In genomic region chrX:68894513-68895338, GRCh38 we compare ENCODE assay signal across 8 cellular contexts.
A peak's percentile ranks its signal among the peaks of the same experiment; 100 is the strongest.
DNase-seq lines count a peak whose midpoint lies in the region; ATAC-seq and TF ChIP-seq lines count a peak whose summit lies in the region.

No MANE protein-coding gene starts in this region.

- CTCF ChIA-PET in activated B cell treated with CpG ODN at 0.5 μM for 24 hours (lab: Charles Lee) = no interaction called here

- no peaks in the 10 kb centered on the region for H3K4me1 Mint-ChIP-seq in activated B cell treated with CpG ODN at 0.5 μM for 24 hours

- 38% methylated on average over 38 of the region's 49 CpGs for WGBS in esophagus muscularis mucosa
- 0 to 33% methylated on average over 20 to 42 of the region's 49 CpGs for WGBS in upper lobe of left lung, 2 donors

- TF ChIP-seq POLR2A in esophagus muscularis mucosa (IDR thresholded peaks at IDR 0.05; ENCODE audit: low read depth) (no peak), upper lobe of left lung (IDR thresholded peaks at IDR 0.05) (peak in 1 of 4 donors; percentile 8)

- H3K27ac ChIP-seq in esophagus muscularis mucosa (replicated peaks in 1 of 4) = peak overlapping the region; percentile 76 to 89 (median 84)
- H3K27ac ChIP-seq in muscle layer of colon (ENCODE audit: low read depth, low read length) = peak overlapping the region; percentile 65
- peak overlapping the region; percentile 69 to 86 (median 82) for H3K27ac ChIP-seq in upper lobe of left lung

- peak; percentile 74 for DNase-seq in BE2C
- DNase-seq in LHCN-M2 (ENCODE audit: low read depth) = peak; percentile 3
- no peak for DNase-seq in activated B cell treated with CpG ODN at 0.5 μM for 24 hours
- no peak for DNase-seq in esophagus muscularis mucosa (ENCODE audit: extremely low spot score)
- peak; percentile 54 to 86 for DNase-seq in upper lobe of left lung
- no peak for DNase-seq in NK-92 (lab: John Stamatoyannopoulos, UW; ENCODE audit: unreplicated experiment)

- intact Hi-C loops in activated B cell treated with CpG ODN at 0.5 μM for 24 hours (cut with micrococcal nuclease) (no loop called here), esophagus muscularis mucosa (cut with DNase I) (loop anchor here (2.0 to 10.0 kb wide), 2 partner anchors 64 to 130 kb away; no protein-coding TSS in a partner anchor)

- peaks cover 14% of the 10 kb centered on the region for H3K4me1 ChIP-seq in BE2C
- peaks cover 38 to 46% (median 43%) of the 10 kb centered on the region in 4 donors for H3K4me1 ChIP-seq in esophagus muscularis mucosa
- peaks cover 11% of the 10 kb centered on the region for H3K4me1 ChIP-seq in muscle layer of colon (ENCODE audit: insufficient read depth, low read length)
- peaks cover 6 to 17% (median 15%) of the 10 kb centered on the region in 4 donors for H3K4me1 ChIP-seq in upper lobe of left lung

- H3K36me3 Mint-ChIP-seq in activated B cell treated with CpG ODN at 0.5 μM for 24 hours (ENCODE audit: low read depth) = no peaks in the 10 kb centered on the region

- H3K27me3 ChIP-seq in BE2C = no peaks in the 10 kb centered on the region
- no peaks in the 10 kb centered on the region for H3K27me3 ChIP-seq in esophagus muscularis mucosa
- H3K27me3 ChIP-seq in muscle layer of colon (ENCODE audit: control insufficient read depth in 1 of 2, insufficient read depth in 2 of 2, low read length in 2 of 2) = no peaks in the 10 kb centered on the region
- no peaks in the 10 kb centered on the region for H3K27me3 ChIP-seq in upper lobe of left lung

- ATAC-seq in activated B cell treated with CpG ODN at 0.5 μM for 24 hours (ENCODE audit: low read depth) = peak; percentile 25
- ATAC-seq in upper lobe of left lung (ENCODE audit: low FRiP score in 2 of 2) = peak; percentile 77 to 91
- no peak for ATAC-seq in HG03159 (IDR thresholded peaks at IDR 0.05; ENCODE audit: unreplicated experiment)

- H3K9me3 ChIP-seq in BE2C = no peaks in the 10 kb centered on the region
- H3K9me3 ChIP-seq in esophagus muscularis mucosa = no peaks in the 10 kb centered on the region
- no peaks in the 10 kb centered on the region for H3K9me3 ChIP-seq in muscle layer of colon (ENCODE audit: low read length)
- H3K9me3 ChIP-seq in upper lobe of left lung = no peaks in the 10 kb centered on the region

- H3K4me3 Mint-ChIP-seq in activated B cell treated with CpG ODN at 0.5 μM for 24 hours = peak overlapping the region; percentile 69

- POLR2A ChIA-PET in activated B cell treated with CpG ODN at 0.5 μM for 24 hours (lab: Charles Lee) = interaction anchor here (0.6 kb wide), 1 partner anchor 941 kb away, joined by 10 read pairs; no protein-coding TSS in a partner anchor

- H3K36me3 ChIP-seq in BE2C (no peaks in the 10 kb centered on the region), esophagus muscularis mucosa (no peaks in the 10 kb centered on the region), muscle layer of colon (ENCODE audit: insufficient read depth, low read length) (no peaks in the 10 kb centered on the region), upper lobe of left lung (no peaks in the 10 kb centered on the region)

- TF ChIP-seq CTCF in BE2C (IDR thresholded peaks at IDR 0.05; ENCODE audit: low read depth, low read length) (no peak), activated B cell treated with CpG ODN at 0.5 μM for 24 hours (IDR thresholded peaks at IDR 0.05) (no peak), esophagus muscularis mucosa (IDR thresholded peaks at IDR 0.05) (no peak), upper lobe of left lung (IDR thresholded peaks at IDR 0.05) (peak in 1 of 6 experiments; percentile 13)

- no peak overlapping the region for H3K27ac Mint-ChIP-seq in activated B cell treated with CpG ODN at 0.5 μM for 24 hours

- TF ChIP-seq EP300 in esophagus muscularis mucosa (IDR thresholded peaks at IDR 0.05) = no peak
- no peak for TF ChIP-seq EP300 in upper lobe of left lung (IDR thresholded peaks at IDR 0.05)

- H3K9me3 Mint-ChIP-seq in activated B cell treated with CpG ODN at 0.5 μM for 24 hours = no peaks in the 10 kb centered on the region

- no peaks in the 10 kb centered on the region for H3K27me3 Mint-ChIP-seq in activated B cell treated with CpG ODN at 0.5 μM for 24 hours

- no peak overlapping the region for H3K9ac ChIP-seq in muscle layer of colon (ENCODE audit: low read length)

- peak overlapping the region; percentile 19; the same call in 1 of the 2 replicates for H3K4me3 ChIP-seq in BE2C (ENCODE audit: low read depth, low read length)
- peak overlapping the region; percentile 31 to 39 (median 34) for H3K4me3 ChIP-seq in esophagus muscularis mucosa
- no peak overlapping the region for H3K4me3 ChIP-seq in muscle layer of colon (ENCODE audit: low read depth in 1 of 2, low read length in 2 of 2)
- peak overlapping the region in 3 of 4 donors; percentile 12 to 30 (median 16) for H3K4me3 ChIP-seq in upper lobe of left lung

Comparison
In these comparisons a context has a peak if more than half of its experiments do, and no peak if none do; other contexts are left out.
1. DNase-seq: peak in BE2C (single experiment), LHCN-M2 (single experiment) and upper lobe of left lung (2 of 2); none in activated B cell treated with CpG ODN at 0.5 μM for 24 hours (single experiment), esophagus muscularis mucosa (single experiment) and NK-92 (single experiment).
2. H3K4me3 ChIP-seq: peak in BE2C (single experiment), esophagus muscularis mucosa (4 of 4) and upper lobe of left lung (3 of 4); none in muscle layer of colon (0 of 2).
3. Peak in every context shown above with its lines, with median percentiles within 50 percentile points of each other: H3K27ac ChIP-seq.